ENCODE assay signal across 8 cellular contexts in genomic region chr15:52527898-52528464, GRCh38. TPM values are rescaled to one million over a fixed set of nuclear protein-coding genes. Genes with fewer than 3 reads are reported as not detected.
DNase-seq lines count a peak whose midpoint lies in the region; ATAC-seq and TF ChIP-seq lines count a peak whose summit lies in the region.

No MANE protein-coding gene starts in this region.

- no peaks in the 10 kb centered on the region for H3K9me3 Mint-ChIP-seq in WTC11

- TF ChIP-seq CTCF in HL-60 (IDR thresholded peaks at IDR 0.05; ENCODE audit: insufficient read depth, low read length) (no peak), WTC11 (IDR thresholded peaks at IDR 0.05) (no peak)

- DNase-seq in NCI-H1417 (lab: John Stamatoyannopoulos, UW) (peak in 2 of 3 experiments; percentile 60 to 67), NCI-H1417 treated with DMSO at 0.1 percent for 48 hours (lab: John Stamatoyannopoulos, UW) (no peak), HL-60 (ENCODE audit: low read depth in 1 of 2, low spot score in 1 of 2) (peak in 1 of 2 experiments; percentile 35), WTC11 (ENCODE audit: low spot score) (no peak), left colon (peak in 1 of 2 donors; percentile 32), NCI-H1694 (lab: John Stamatoyannopoulos, UW) (no peak)
- DNase-seq in central memory CD4-positive, alpha-beta T cell, result peak; percentile 24
- peak; percentile 36 for DNase-seq in stimulated activated CD4-positive, alpha-beta T cell treated with anti-CD3 and anti-CD28 coated beads, Interleukin-2, amount 100 ng/mL, for 4 hours (ENCODE audit: low read depth)

- peak overlapping the region; percentile 62 for H3K27ac ChIP-seq in HL-60 (replicated peaks)

- no peaks in the 10 kb centered on the region for H3K27me3 ChIP-seq in HL-60 (ENCODE audit: insufficient read depth, poor library complexity, severe bottlenecking)

- H3K4me1 Mint-ChIP-seq in WTC11, result peaks cover 34% of the 10 kb centered on the region

- peaks cover 44% of the 10 kb centered on the region for H3K27me3 Mint-ChIP-seq in WTC11 (ENCODE audit: low read depth)

- no peak for ATAC-seq in WTC11
- ATAC-seq in left colon, result peak; percentile 7

- peak overlapping the region; percentile 71 for H3K4me3 ChIP-seq in HL-60 (replicated peaks; ENCODE audit: insufficient read depth, low read length)

- intact Hi-C loops in left colon (cut with DNase I, micrococcal nuclease), result no loop called here

- H3K4me3 Mint-ChIP-seq in WTC11, result peak overlapping the region; percentile 95

- POLR2A ChIA-PET in WTC11 (lab: Charles Lee), result interaction anchor here (0.6 kb wide), 2 partner anchors 36 to 385 kb away, joined by 3 read pairs; no protein-coding TSS in a partner anchor

- no peak overlapping the region for H3K27ac Mint-ChIP-seq in WTC11

- CTCF ChIA-PET in WTC11 (lab: Charles Lee), result interaction anchor here (0.5 to 1.0 kb wide), 2 partner anchors 151 to 332 kb away, joined by 3 read pairs; no protein-coding TSS in a partner anchor

- no peaks in the 10 kb centered on the region for H3K36me3 Mint-ChIP-seq in WTC11

TF ChIP-seq in WTC11, 78 proteins besides CTCF, POLR2A, EP300 and RAD21:
- TF ChIP-seq FOXP1 (CRISPR knock-in tag; IDR thresholded peaks at IDR 0.05; ENCODE audit: borderline replicate concordance) (peak; percentile 18; the same call in 1 of the 2 replicates), EMX1 (CRISPR knock-in tag; IDR thresholded peaks at IDR 0.05) (no peak), USF1 (CRISPR knock-in tag; IDR thresholded peaks at IDR 0.05) (0 out of 2 replicates have a peak, but pooled peaks have one; percentile 14)

RNA-seq across cellular contexts. Expression of gene MYO5A, which starts 0.7 kb away (rescaled TPM):
- total RNA-seq in WTC11 (2021) (29.2 to 33.3 TPM (median 32.1 TPM) in 3 replicates), left colon (1 to 10 TPM; 5.9 to 7.9 TPM)

RNA-seq across cellular contexts. Expression of gene ARPP19, which starts 40.8 kb away (rescaled TPM):
- total RNA-seq in WTC11 (2021) (203 to 217 TPM (median 212 TPM) in 3 replicates), left colon (10 to 100 TPM; 86.5 to 99.5 TPM)

Comparison
In these comparisons a context has a peak if more than half of its experiments do, and no peak if none do; other contexts are left out.
1. DNase-seq: peak in NCI-H1417 (2 of 3), central memory CD4-positive, alpha-beta T cell (single experiment) and stimulated activated CD4-positive, alpha-beta T cell treated with anti-CD3 and anti-CD28 coated beads, Interleukin-2, amount 100 ng/mL, for 4 hours (single experiment); none in NCI-H1417 treated with DMSO at 0.1 percent for 48 hours (single experiment), WTC11 (single experiment) and NCI-H1694 (single experiment).